Comparison of ENCODE assay signal across 15 cellular contexts in the genomic region with DNA sequence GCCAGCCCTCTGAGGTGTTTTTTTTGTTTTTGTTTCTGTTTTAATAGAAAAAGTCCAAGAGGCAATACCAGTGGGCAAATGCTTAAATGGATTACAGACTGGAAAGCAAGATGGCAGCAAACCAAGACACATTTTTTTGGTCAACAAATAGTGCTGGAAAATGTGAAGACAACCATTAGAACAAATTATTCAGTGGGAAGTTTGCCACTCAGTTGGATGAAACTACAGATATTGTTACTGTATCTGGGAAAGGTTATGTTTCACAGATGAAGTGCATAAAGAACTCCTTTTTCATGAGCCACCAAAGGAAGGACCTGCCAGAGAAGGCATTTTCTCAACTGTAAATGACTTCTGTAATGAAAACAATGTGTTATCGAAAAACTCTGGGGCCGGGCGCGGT.
DNase-seq lines count a peak whose midpoint lies in the region.
"Had no signal": no experiment of that assay in that cellular context is flagged by ENCODE, and none has a peak within 500 bp of the region (broad histone marks: within the 10 kb centered on the region; RNA-seq: fewer than 3 reads in every experiment).

No MANE protein-coding gene starts in this region.

- H3K9me3 ChIP-seq in GM23248 (ENCODE audit: low read depth), result no peaks in the 10 kb centered on the region
- H3K9me3 ChIP-seq: BE2C had no signal

- no peak overlapping the region for H3K4me3 ChIP-seq in GM23248

- WGBS in GM23248 (ENCODE audit: low coverage in 1 of 2, low lambda C conversion rate in 2 of 2, missing lambda C conversion rate in 2 of 2), 2 experiments, result 32 to 38% methylated on average over 4 of the region's 4 CpGs

- H3K36me3 ChIP-seq in GM23248 (ENCODE audit: low read depth), result no peaks in the 10 kb centered on the region
- H3K36me3 ChIP-seq: BE2C had no signal

- no peaks in the 10 kb centered on the region for H3F3A ChIP-seq in GM23248 (ENCODE audit: insufficient read depth)

- H3K27me3 ChIP-seq in GM23248 (replicated peaks; ENCODE audit: insufficient read depth), result no peaks in the 10 kb centered on the region; the same call in 1 of the 2 replicates
- H3K27me3 ChIP-seq: BE2C had no signal

- in situ Hi-C loops in GM23248 (cut with MboI), result no loop called here

- H3K79me2 ChIP-seq in GM23248 (ENCODE audit: insufficient read depth), result no peaks in the 10 kb centered on the region

- H4K20me1 ChIP-seq in GM23248 (ENCODE audit: insufficient read depth), result no peaks in the 10 kb centered on the region

- H3K4me1 ChIP-seq in GM23248 (ENCODE audit: insufficient read depth), result no peaks in the 10 kb centered on the region
- H3K4me1 ChIP-seq: BE2C had no signal

- DNase-seq in AG08395 (ENCODE audit: low spot score) (peak; percentile 26), GM23248 (peak; percentile 20), astrocyte of the hippocampus (ENCODE audit: low read depth, low spot score) (peak; percentile 83), fibroblast of peridontal ligament (ENCODE audit: extremely low read depth) (peak; percentile 47), dedifferentiated amniotic fluid mesenchymal stem cell (ENCODE audit: extremely low spot score) (no peak)
- no peak for DNase-seq in central memory CD4-positive, alpha-beta T cell
- no peak for DNase-seq in stimulated activated CD4-positive, alpha-beta T cell treated with anti-CD3 and anti-CD28 coated beads, Interleukin-15, amount 100 ng/mL, for 24 hours
- DNase-seq: BE2C; CD4-positive, alpha-beta memory T cell; EL; HCEC 1CT; HFFc6 had no signal

- H3K9me2 ChIP-seq in GM23248 (ENCODE audit: insufficient read depth), result no peaks in the 10 kb centered on the region

- H3K4me2 ChIP-seq in GM23248 (ENCODE audit: unreplicated experiment), result no peak overlapping the region

- H3K9ac ChIP-seq in GM23248, result no peak overlapping the region

- H2AFZ ChIP-seq in GM23248, result no peak overlapping the region

- no peak overlapping the region for H3K27ac ChIP-seq in GM23248
- H3K27ac ChIP-seq: 22Rv1, C4-2B, HL-60 had no signal

Comparison
In these comparisons a context has a peak if more than half of its experiments do, and no peak if none do; other contexts are left out.
1. DNase-seq: peak in AG08395 (single experiment), GM23248 (single experiment), astrocyte of the hippocampus (single experiment) and fibroblast of peridontal ligament (single experiment); none in central memory CD4-positive, alpha-beta T cell (single experiment), dedifferentiated amniotic fluid mesenchymal stem cell (single experiment) and stimulated activated CD4-positive, alpha-beta T cell treated with anti-CD3 and anti-CD28 coated beads, Interleukin-15, amount 100 ng/mL, for 24 hours (single experiment).